In the genomic region with DNA sequence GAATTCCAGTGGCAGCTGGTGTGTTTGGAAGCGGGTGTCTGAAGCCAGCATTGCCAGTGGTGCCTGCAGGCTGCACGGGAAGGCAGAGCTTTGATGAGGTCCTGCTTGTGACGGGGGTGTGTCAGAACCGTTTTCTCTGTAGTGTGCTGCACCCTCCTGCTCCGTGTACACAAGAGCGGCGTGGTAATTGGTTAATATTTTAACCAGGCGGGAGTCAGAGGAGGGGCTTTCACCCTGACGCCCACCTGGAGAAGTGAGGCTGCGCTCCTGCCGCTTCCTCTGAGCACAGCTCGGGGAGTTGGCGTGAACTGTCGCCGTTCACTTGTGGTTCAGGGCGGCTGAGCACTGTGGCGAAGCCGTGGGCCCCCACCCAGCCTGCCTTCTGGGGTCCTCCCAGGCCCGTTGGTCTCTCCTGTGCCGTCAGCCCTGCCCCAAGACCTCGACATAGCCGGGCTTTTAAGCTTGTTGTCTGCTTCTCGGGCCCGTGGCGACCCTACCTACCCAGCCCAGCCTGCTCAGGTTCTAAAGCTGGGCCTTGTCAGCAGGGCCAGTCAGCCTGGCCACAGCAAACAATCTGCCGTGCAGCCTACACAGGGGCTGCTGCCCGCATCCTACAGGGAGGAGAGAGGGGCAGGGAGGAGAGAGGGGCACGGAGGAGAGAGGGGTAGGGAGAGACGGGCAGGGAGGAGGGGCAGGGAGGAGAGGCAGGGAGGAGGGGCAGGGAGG, we compare ENCODE assay signal across 1 cellular context.
TF ChIP-seq lines count a peak whose summit lies in the region.

No MANE protein-coding gene starts in this region.

TF ChIP-seq in HEK293, 187 proteins besides CTCF, POLR2A, EP300 and RAD21 (continued from another document):
- TF ChIP-seq, protein P1, sequence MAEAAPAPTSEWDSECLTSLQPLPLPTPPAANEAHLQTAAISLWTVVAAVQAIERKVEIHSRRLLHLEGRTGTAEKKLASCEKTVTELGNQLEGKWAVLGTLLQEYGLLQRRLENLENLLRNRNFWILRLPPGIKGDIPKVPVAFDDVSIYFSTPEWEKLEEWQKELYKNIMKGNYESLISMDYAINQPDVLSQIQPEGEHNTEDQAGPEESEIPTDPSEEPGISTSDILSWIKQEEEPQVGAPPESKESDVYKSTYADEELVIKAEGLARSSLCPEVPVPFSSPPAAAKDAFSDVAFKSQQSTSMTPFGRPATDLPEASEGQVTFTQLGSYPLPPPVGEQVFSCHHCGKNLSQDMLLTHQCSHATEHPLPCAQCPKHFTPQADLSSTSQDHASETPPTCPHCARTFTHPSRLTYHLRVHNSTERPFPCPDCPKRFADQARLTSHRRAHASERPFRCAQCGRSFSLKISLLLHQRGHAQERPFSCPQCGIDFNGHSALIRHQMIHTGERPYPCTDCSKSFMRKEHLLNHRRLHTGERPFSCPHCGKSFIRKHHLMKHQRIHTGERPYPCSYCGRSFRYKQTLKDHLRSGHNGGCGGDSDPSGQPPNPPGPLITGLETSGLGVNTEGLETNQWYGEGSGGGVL (tag by site-specific recombination; IDR thresholded peaks at IDR 0.05): no peak
